Comparison of ENCODE assay signal across 19 cellular contexts in genomic region chr17:1597861-1598342, GRCh38. TPM values are rescaled to one million over a fixed set of nuclear protein-coding genes. Genes with fewer than 3 reads are reported as not detected.
DNase-seq lines count a peak whose midpoint lies in the region; ATAC-seq and TF ChIP-seq lines count a peak whose summit lies in the region.
"Had no signal": no experiment of that assay in that cellular context is flagged by ENCODE, and none has a peak within 500 bp of the region (broad histone marks: within the 10 kb centered on the region; RNA-seq: fewer than 3 reads in every experiment).

No MANE protein-coding gene starts in this region.

- ATAC-seq in foreskin keratinocyte, result peak; percentile 19
- ATAC-seq in stimulated activated memory B cell treated with anti-CD40 and anti-IgM and Interleukin-4, amounts not matched to agents 10 μg/mL and 1 μg/mL and 100 μg/mL, for 72 hours, result no peak
- no peak for ATAC-seq in HG03108 (IDR thresholded peaks at IDR 0.05; ENCODE audit: unreplicated experiment)
- no peak for ATAC-seq in HG03469 (IDR thresholded peaks at IDR 0.05; ENCODE audit: unreplicated experiment)
- ATAC-seq: naive thymus-derived CD4-positive, alpha-beta T cell; sciatic nerve had no signal

- no peaks in the 10 kb centered on the region for H3K4me1 ChIP-seq in foreskin keratinocyte

- H3K27ac ChIP-seq in foreskin keratinocyte, result no peak overlapping the region
- H3K27ac ChIP-seq: epithelial cell of prostate had no signal

- no peak overlapping the region for H3K4me3 Mint-ChIP-seq in stimulated activated memory B cell treated with anti-CD40 and anti-IgM and Interleukin-4, amounts not matched to agents 10 μg/mL and 1 μg/mL and 100 μg/mL, for 72 hours
- no peak overlapping the region for H3K4me3 Mint-ChIP-seq in activated T-helper 1 cell treated with anti-CD3 and anti-CD28 coated beads, Interleukin-12 subunit alpha, Interleukin-12 subunit beta, Interleukin-2, Interleukin-4 antibody, amounts not matched to agents 30 ng/mL and 10 ng/mL and 1 ng/mL, durations not matched to agents 14 hours and 24 hours and 36 hours
- H3K4me3 Mint-ChIP-seq: activated CD4-positive, alpha-beta T cell treated with anti-CD3 and anti-CD28 coated beads, Interleukin-2, amount 10 ng/mL, durations not matched to agents 24 days and 14 days; memory B cell; naive thymus-derived CD4-positive, alpha-beta T cell had no signal

- no peaks in the 10 kb centered on the region for H3K27me3 Mint-ChIP-seq in stimulated activated memory B cell treated with anti-CD40 and anti-IgM and Interleukin-4, amounts not matched to agents 10 μg/mL and 1 μg/mL and 100 μg/mL, for 72 hours
- peaks cover 6% of the 10 kb centered on the region for H3K27me3 Mint-ChIP-seq in activated T-helper 1 cell treated with anti-CD3 and anti-CD28 coated beads, Interleukin-12 subunit alpha, Interleukin-12 subunit beta, Interleukin-2, Interleukin-4 antibody, amounts not matched to agents 30 ng/mL and 10 ng/mL and 1 ng/mL, durations not matched to agents 14 hours and 24 hours and 36 hours (ENCODE audit: insufficient read depth)
- H3K27me3 Mint-ChIP-seq: activated CD4-positive, alpha-beta T cell treated with anti-CD3 and anti-CD28 coated beads, Interleukin-2, amount 10 ng/mL, durations not matched to agents 24 days and 14 days; memory B cell; naive thymus-derived CD4-positive, alpha-beta T cell had no signal

- no peaks in the 10 kb centered on the region for H3K27me3 ChIP-seq in foreskin keratinocyte

- DNase-seq in DMS53 treated with DMSO at 0.1 percent for 48 hours (lab: John Stamatoyannopoulos, UW; ENCODE audit: unreplicated experiment) (peak; percentile 16), HuH-7 (ENCODE audit: low spot score) (peak; percentile 54), foreskin keratinocyte (peak; percentile 21 to 46)
- DNase-seq in activated T-helper 1 cell treated with anti-CD3 and anti-CD28 coated beads, Interleukin-12 subunit alpha, Interleukin-12 subunit beta, Interleukin-2, Interleukin-4 antibody, amounts not matched to agents 30 ng/mL and 10 ng/mL and 1 ng/mL, durations not matched to agents 14 hours and 24 hours and 36 hours (ENCODE audit: low spot score), result no peak
- DNase-seq: activated CD4-positive, alpha-beta T cell treated with anti-CD3 and anti-CD28 coated beads, Interleukin-2, amount 10 ng/mL, durations not matched to agents 24 days and 14 days; foreskin fibroblast; H7; islet precursor cell; naive thymus-derived CD4-positive, alpha-beta T cell; NCI-H1417 treated with DMSO at 0.1 percent for 48 hours; NCI-H2171 treated with DMSO at 0.1 percent for 48 hours; NCI-H69; SW 1271 had no signal

- no peak for TF ChIP-seq CTCF in foreskin keratinocyte (conservative IDR thresholded peaks at IDR 0.05)

- intact Hi-C loops in activated T-helper 1 cell treated with anti-CD3 and anti-CD28 coated beads, Interleukin-12 subunit alpha, Interleukin-12 subunit beta, Interleukin-2, Interleukin-4 antibody, amounts not matched to agents 30 ng/mL and 10 ng/mL and 1 ng/mL, durations not matched to agents 14 hours and 24 hours and 36 hours (cut with micrococcal nuclease), result no loop called here

- H3K4me1 Mint-ChIP-seq in stimulated activated memory B cell treated with anti-CD40 and anti-IgM and Interleukin-4, amounts not matched to agents 10 μg/mL and 1 μg/mL and 100 μg/mL, for 72 hours, result peaks cover 27% of the 10 kb centered on the region
- H3K4me1 Mint-ChIP-seq in activated T-helper 1 cell treated with anti-CD3 and anti-CD28 coated beads, Interleukin-12 subunit alpha, Interleukin-12 subunit beta, Interleukin-2, Interleukin-4 antibody, amounts not matched to agents 30 ng/mL and 10 ng/mL and 1 ng/mL, durations not matched to agents 14 hours and 24 hours and 36 hours (ENCODE audit: low read depth), result no peaks in the 10 kb centered on the region
- H3K4me1 Mint-ChIP-seq: activated CD4-positive, alpha-beta T cell treated with anti-CD3 and anti-CD28 coated beads, Interleukin-2, amount 10 ng/mL, durations not matched to agents 24 days and 14 days had no signal

- H3K27ac Mint-ChIP-seq in stimulated activated memory B cell treated with anti-CD40 and anti-IgM and Interleukin-4, amounts not matched to agents 10 μg/mL and 1 μg/mL and 100 μg/mL, for 72 hours, result peak overlapping the region; percentile 96
- H3K27ac Mint-ChIP-seq in activated T-helper 1 cell treated with anti-CD3 and anti-CD28 coated beads, Interleukin-12 subunit alpha, Interleukin-12 subunit beta, Interleukin-2, Interleukin-4 antibody, amounts not matched to agents 30 ng/mL and 10 ng/mL and 1 ng/mL, durations not matched to agents 14 hours and 24 hours and 36 hours, result no peak overlapping the region
- H3K27ac Mint-ChIP-seq: activated CD4-positive, alpha-beta T cell treated with anti-CD3 and anti-CD28 coated beads, Interleukin-2, amount 10 ng/mL, durations not matched to agents 24 days and 14 days; memory B cell had no signal

- H3K9me3 Mint-ChIP-seq in stimulated activated memory B cell treated with anti-CD40 and anti-IgM and Interleukin-4, amounts not matched to agents 10 μg/mL and 1 μg/mL and 100 μg/mL, for 72 hours, result no peaks in the 10 kb centered on the region
- H3K9me3 Mint-ChIP-seq in activated T-helper 1 cell treated with anti-CD3 and anti-CD28 coated beads, Interleukin-12 subunit alpha, Interleukin-12 subunit beta, Interleukin-2, Interleukin-4 antibody, amounts not matched to agents 30 ng/mL and 10 ng/mL and 1 ng/mL, durations not matched to agents 14 hours and 24 hours and 36 hours, result peaks cover 12% of the 10 kb centered on the region
- H3K9me3 Mint-ChIP-seq: memory B cell had no signal

- peaks cover 52% of the 10 kb centered on the region for H3K36me3 Mint-ChIP-seq in stimulated activated memory B cell treated with anti-CD40 and anti-IgM and Interleukin-4, amounts not matched to agents 10 μg/mL and 1 μg/mL and 100 μg/mL, for 72 hours
- H3K36me3 Mint-ChIP-seq in activated T-helper 1 cell treated with anti-CD3 and anti-CD28 coated beads, Interleukin-12 subunit alpha, Interleukin-12 subunit beta, Interleukin-2, Interleukin-4 antibody, amounts not matched to agents 30 ng/mL and 10 ng/mL and 1 ng/mL, durations not matched to agents 14 hours and 24 hours and 36 hours (ENCODE audit: low read depth), result no peaks in the 10 kb centered on the region

RNA-seq across cellular contexts. Expression of gene SLC43A2, which starts 30.7 kb away (rescaled TPM):
- total RNA-seq in foreskin keratinocyte, result 2.0 and 3.1 TPM in 2 replicates
- 1.9 and 2.3 TPM in 2 replicates for polyA plus RNA-seq in foreskin keratinocyte
- 1.7 and 2.5 TPM in 2 replicates for total RNA-seq in activated T-helper 1 cell treated with anti-CD3 and anti-CD28 coated beads, Interleukin-12 subunit alpha, Interleukin-12 subunit beta, Interleukin-2, Interleukin-4 antibody, amounts not matched to agents 30 ng/mL and 10 ng/mL and 1 ng/mL, durations not matched to agents 14 hours and 24 hours and 36 hours

RNA-seq across cellular contexts. Expression of gene PITPNA, which starts 35.3 kb away (rescaled TPM):
- total RNA-seq in foreskin keratinocyte, result 33.2 and 35.2 TPM in 2 replicates
- polyA plus RNA-seq in foreskin keratinocyte, result 49.5 and 50.2 TPM in 2 replicates
- total RNA-seq in activated T-helper 1 cell treated with anti-CD3 and anti-CD28 coated beads, Interleukin-12 subunit alpha, Interleukin-12 subunit beta, Interleukin-2, Interleukin-4 antibody, amounts not matched to agents 30 ng/mL and 10 ng/mL and 1 ng/mL, durations not matched to agents 14 hours and 24 hours and 36 hours, result 72.7 and 74.2 TPM in 2 replicates

RNA-seq across cellular contexts. Expression of gene SCARF1, which starts 47.6 kb away (rescaled TPM):
- 0.10 TPM in 1 of 2 replicates, not detected in the other for total RNA-seq in foreskin keratinocyte
- 0.02 and 0.03 TPM in 2 replicates for polyA plus RNA-seq in foreskin keratinocyte
- 7.3 and 9.3 TPM in 2 replicates for total RNA-seq in activated T-helper 1 cell treated with anti-CD3 and anti-CD28 coated beads, Interleukin-12 subunit alpha, Interleukin-12 subunit beta, Interleukin-2, Interleukin-4 antibody, amounts not matched to agents 30 ng/mL and 10 ng/mL and 1 ng/mL, durations not matched to agents 14 hours and 24 hours and 36 hours

RNA-seq across cellular contexts. Expression of gene RILP, which starts 51.8 kb away (rescaled TPM):
- 5.1 and 5.5 TPM in 2 replicates for total RNA-seq in foreskin keratinocyte
- 6.7 and 7.5 TPM in 2 replicates for polyA plus RNA-seq in foreskin keratinocyte
- 6.8 and 7.4 TPM in 2 replicates for total RNA-seq in activated T-helper 1 cell treated with anti-CD3 and anti-CD28 coated beads, Interleukin-12 subunit alpha, Interleukin-12 subunit beta, Interleukin-2, Interleukin-4 antibody, amounts not matched to agents 30 ng/mL and 10 ng/mL and 1 ng/mL, durations not matched to agents 14 hours and 24 hours and 36 hours
